In genomic region chr6:35733633-35734032, GRCh38 we compare ENCODE assay signal across 14 cellular contexts. TPM values are rescaled to one million over a fixed set of nuclear protein-coding genes. Genes with fewer than 3 reads are reported as not detected.
A peak's percentile ranks its signal among the peaks of the same experiment; 100 is the strongest.
DNase-seq lines count a peak whose midpoint lies in the region; ATAC-seq and TF ChIP-seq lines count a peak whose summit lies in the region.
"Had no signal": no experiment of that assay in that cellular context is flagged by ENCODE, and none has a peak within 500 bp of the region (broad histone marks: within the 10 kb centered on the region; RNA-seq: fewer than 3 reads in every experiment).

No MANE protein-coding gene starts in this region.

- peak overlapping the region in 7 of 10 donors; percentile 98 to 100 (median 100) for H3K27ac ChIP-seq in heart right ventricle
- H3K27ac ChIP-seq in cingulate gyrus (ENCODE audit: low read depth, low read length) = peak overlapping the region; percentile 100
- peak overlapping the region; percentile 98 to 100 for H3K27ac ChIP-seq in uterus

- no peaks in the 10 kb centered on the region for H3K36me3 ChIP-seq in heart right ventricle
- H3K36me3 ChIP-seq in uterus = no peaks in the 10 kb centered on the region

- H3K4me1 ChIP-seq in heart right ventricle (peaks cover 13 to 76% (median 47%) of the 10 kb centered on the region in 9 donors), uterus (peaks cover 21 to 25% of the 10 kb centered on the region in 2 donors)

- no peaks in the 10 kb centered on the region for H3K36me3 Mint-ChIP-seq in nephron (ENCODE audit: low read depth)
- H3K36me3 Mint-ChIP-seq: IgD-negative memory B cell, naive B cell had no signal

- peak overlapping the region in 1 of 3 experiments; percentile 34 for H3K4me3 Mint-ChIP-seq in nephron
- H3K4me3 Mint-ChIP-seq: central memory CD8-positive, alpha-beta T cell had no signal

- peaks cover 3% of the 10 kb centered on the region for H3K27me3 Mint-ChIP-seq in nephron (ENCODE audit: low read depth)
- H3K27me3 Mint-ChIP-seq: central memory CD8-positive, alpha-beta T cell; IgD-negative memory B cell; naive B cell had no signal

- TF ChIP-seq POLR2A in uterus (IDR thresholded peaks at IDR 0.05) = no peak

- H3K27ac Mint-ChIP-seq in nephron = peak overlapping the region; percentile 37 to 81 (median 59)

- intact Hi-C loops in heart right ventricle (cut with DNase I) = loop anchor here in 2 of 10 donors (5.0 kb wide), 2 partner anchors 46 to 131 kb away; partner anchors contain the start of gene FKBP5 (in 1 of the 2)
- intact Hi-C loops in left cardiac atrium (cut with DNase I) = loop anchor here in 1 of 2 donors (5.0 kb wide), 1 partner anchor 131 kb away; no protein-coding TSS in a partner anchor
- intact Hi-C loops in uterus (cut with DNase I; ENCODE audit: low total_unique reads) = loop anchor here (5.0 kb wide), 1 partner anchor 131 kb away; no protein-coding TSS in a partner anchor

- ATAC-seq in heart right ventricle (no peak), left cardiac atrium (no peak), GM19328 (IDR thresholded peaks at IDR 0.05; ENCODE audit: unreplicated experiment) (no peak), GM18511 (IDR thresholded peaks at IDR 0.05; ENCODE audit: unreplicated experiment) (no peak)

- H3K27me3 ChIP-seq in heart right ventricle (no peaks in the 10 kb centered on the region), uterus (no peaks in the 10 kb centered on the region)

- WGBS in heart right ventricle, 2 donors = 93 to 97% methylated on average over 8 of the region's 8 CpGs

- no peak for DNase-seq in heart right ventricle
- DNase-seq in left cardiac atrium = no peak
- no peak for DNase-seq in uterus
- DNase-seq in NCI-H146 (lab: John Stamatoyannopoulos, UW) = no peak
- DNase-seq: naive B cell; NCI-H1694; stimulated activated CD4-positive, alpha-beta T cell treated with anti-CD3 and anti-CD28 coated beads, Interleukin-12 subunit alpha, Interleukin-12 subunit beta, amount 100 ng/mL, for 4 hours had no signal

- H3K4me3 ChIP-seq in heart right ventricle (no peak overlapping the region), uterus (no peak overlapping the region)

- H3K9me3 Mint-ChIP-seq in nephron = no peaks in the 10 kb centered on the region
- H3K9me3 Mint-ChIP-seq: central memory CD8-positive, alpha-beta T cell; IgD-negative memory B cell; naive B cell had no signal

- TF ChIP-seq CTCF in heart right ventricle (IDR thresholded peaks at IDR 0.05) (no peak), nephron (IDR thresholded peaks at IDR 0.05; ENCODE audit: unreplicated experiment in 3 of 3) (no peak), uterus (IDR thresholded peaks at IDR 0.05) (no peak)

- H3K4me1 Mint-ChIP-seq in nephron = peaks cover 32% of the 10 kb centered on the region

- no peaks in the 10 kb centered on the region for H3K9me3 ChIP-seq in heart right ventricle
- no peaks in the 10 kb centered on the region for H3K9me3 ChIP-seq in uterus

RNA-seq across cellular contexts. Expression of gene ARMC12, which starts 3.2 kb away (rescaled TPM):
- total RNA-seq in heart right ventricle = under 1 TPM in 4 of 10 donors, not detected in 6; 0.20 to 0.37 (median 0.24) TPM
- polyA plus RNA-seq in heart right ventricle = under 1 TPM; 0.16 to 0.95 TPM
- total RNA-seq in left cardiac atrium = under 1 TPM; 0.21 to 0.29 TPM
- 1 to 10 TPM in 2 of 4 donors, not detected in 2; 1.6 TPM for total RNA-seq in uterus

RNA-seq across cellular contexts. Expression of gene CLPSL2, which starts 42.8 kb away (rescaled TPM):
- not detected for total RNA-seq in heart right ventricle
- not detected for polyA plus RNA-seq in heart right ventricle
- not detected for total RNA-seq in left cardiac atrium
- total RNA-seq in uterus = not detected
- total RNA-seq: fibroblast of lung had no signal
- polyA plus RNA-seq: fibroblast of lung, IgD-negative memory B cell had no signal

RNA-seq across cellular contexts. Expression of gene FKBP5, which starts 44.9 kb away (rescaled TPM):
- total RNA-seq in heart right ventricle (100 to 1,000 TPM in 3 of 10 donors, 10 to 100 TPM in 7; 20.3 to 151 (median 45.3) TPM), left cardiac atrium (100 to 1,000 TPM; 101 to 117 TPM), uterus (100 to 1,000 TPM in 2 of 4 donors, 10 to 100 TPM in 2; 35.1 to 197 (median 84.5) TPM)
- polyA plus RNA-seq in heart right ventricle = 100 to 1,000 TPM in 1 of 2 donors, 10 to 100 TPM in 1; 40.5 to 199 TPM

RNA-seq across cellular contexts. Expression of gene CLPSL1, which starts 47.2 kb away (rescaled TPM):
- total RNA-seq in heart right ventricle = not detected
- not detected for polyA plus RNA-seq in heart right ventricle
- not detected for total RNA-seq in left cardiac atrium
- total RNA-seq in uterus = not detected
- total RNA-seq: fibroblast of lung had no signal
- polyA plus RNA-seq: fibroblast of lung, IgD-negative memory B cell had no signal
